In the genomic region with DNA sequence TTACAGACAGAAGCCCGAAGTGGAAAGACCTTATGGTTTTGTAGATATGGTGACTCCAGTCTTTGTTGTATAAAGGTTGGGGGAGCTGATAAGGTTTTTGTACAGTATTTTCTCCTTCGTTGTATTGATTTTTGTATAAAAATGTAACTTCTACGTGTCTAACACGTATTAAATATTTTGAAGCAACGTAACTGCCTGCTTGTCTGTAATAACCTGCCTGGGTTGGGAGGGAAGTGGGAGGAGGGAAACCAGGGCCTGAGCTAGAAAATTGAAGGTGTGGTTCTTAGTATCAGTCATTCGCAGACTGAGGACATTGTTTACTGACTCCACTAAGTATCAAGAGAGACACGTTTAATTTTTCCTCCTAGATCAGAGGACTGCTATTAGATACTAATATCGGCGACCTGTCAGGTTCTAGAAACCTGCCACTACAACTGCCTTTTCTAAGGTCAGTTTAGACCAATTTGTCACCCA, we compare ENCODE assay signal across 8 cellular contexts. TPM values are rescaled to one million over a fixed set of nuclear protein-coding genes. Genes with fewer than 3 reads are reported as not detected.
A peak's percentile ranks its signal among the peaks of the same experiment; 100 is the strongest.
DNase-seq lines count a peak whose midpoint lies in the region; ATAC-seq and TF ChIP-seq lines count a peak whose summit lies in the region.

No MANE protein-coding gene starts in this region.

- H3K4me3 Mint-ChIP-seq in natural killer cell, result peak overlapping the region; percentile 98

- H3K36me3 ChIP-seq in H7 (replicated peaks; ENCODE audit: control insufficient read depth, insufficient read depth, low read length) (no peaks in the 10 kb centered on the region), SJSA1 (peaks cover 69% of the 10 kb centered on the region)

- H3K9me3 Mint-ChIP-seq in natural killer cell, result no peaks in the 10 kb centered on the region

- no peaks in the 10 kb centered on the region for H3K9me3 ChIP-seq in SJSA1 (replicated peaks)

- H3K27ac ChIP-seq in SJSA1 (peak overlapping the region; percentile 27), cingulate gyrus (ENCODE audit: low read depth, low read length) (peak overlapping the region; percentile 49)

- H3K4me1 ChIP-seq in SJSA1 (replicated peaks), result peaks cover 61% of the 10 kb centered on the region

- no peak for DNase-seq in H7
- peak in 1 of 2 experiments; percentile 37 for DNase-seq in SJSA1 (ENCODE audit: low read depth in 1 of 2, low spot score in 2 of 2)
- DNase-seq in natural killer cell, result no peak
- no peak for DNase-seq in midbrain (lab: John Stamatoyannopoulos, UW)
- DNase-seq in NCI-H2107 (lab: John Stamatoyannopoulos, UW), result no peak
- DNase-seq in DMS53 (lab: John Stamatoyannopoulos, UW), result no peak
- no peak for DNase-seq in Kasumi-1 (lab: John Stamatoyannopoulos, UW)

- peaks cover 54 to 67% of the 10 kb centered on the region in 2 donors for H3K4me1 Mint-ChIP-seq in natural killer cell

- peak overlapping the region; percentile 99 to 100 for H3K27ac Mint-ChIP-seq in natural killer cell

- peak overlapping the region; percentile 87 for H3K4me3 ChIP-seq in H7 (ENCODE audit: insufficient read depth, low read depth, low read length)
- peak overlapping the region; percentile 86 for H3K4me3 ChIP-seq in SJSA1

- ATAC-seq in natural killer cell, result no peak

- no peak for TF ChIP-seq CTCF in natural killer cell (IDR thresholded peaks at IDR 0.05)

- H3K36me3 Mint-ChIP-seq in natural killer cell, result peaks cover 8% of the 10 kb centered on the region

- intact Hi-C loops in natural killer cell (cut with micrococcal nuclease), result loop anchor here (10.0 kb wide), 1 partner anchor 1754 kb away; no protein-coding TSS in a partner anchor

- H3K27me3 ChIP-seq in H7 (ENCODE audit: control insufficient read depth, insufficient read depth, low read length), result peaks cover 38% of the 10 kb centered on the region
- no peaks in the 10 kb centered on the region for H3K27me3 ChIP-seq in SJSA1 (replicated peaks)

- no peaks in the 10 kb centered on the region for H3K27me3 Mint-ChIP-seq in natural killer cell (ENCODE audit: low read depth in 2 of 2)

RNA-seq across cellular contexts. Expression of a gene that starts 2.2 kb away (rescaled TPM):
- 18.0 and 18.8 TPM in 2 replicates for total RNA-seq in H7 (2014; rRNA removed; shearing (Covaris generic))
- 67.6 and 76.5 TPM in 2 replicates for total RNA-seq in SJSA1 (2014; rRNA removed; shearing (Covaris generic))
- 100 to 1,000 TPM; 118 to 164 (median 150) TPM for total RNA-seq in natural killer cell

RNA-seq across cellular contexts. Expression of a gene that starts 56.9 kb away (rescaled TPM):
- 0.44 TPM in 1 of 2 replicates, not detected in the other for total RNA-seq in H7 (2014; rRNA removed; shearing (Covaris generic))
- total RNA-seq in SJSA1 (2014; rRNA removed; shearing (Covaris generic)), result 17.4 and 18.6 TPM in 2 replicates
- total RNA-seq in natural killer cell, result 10 to 100 TPM; 27.8 to 35.3 (median 34.6) TPM

Comparison
In these comparisons a context has a peak if more than half of its experiments do, and no peak if none do; other contexts are left out.
1. RNA of a gene that starts 56.9 kb away (total RNA-seq): 27.8 to 35.3 TPM in natural killer cell and 17.4 to 18.6 TPM in SJSA1; 0.44 TPM in H7; every median in the first group is over 10 times any median in the second.